35 cellular contexts compared by ENCODE assay signal in genomic region chr13:21078501-21078900, GRCh38. TPM values are rescaled to one million over a fixed set of nuclear protein-coding genes. Genes with fewer than 3 reads are reported as not detected.
DNase-seq lines count a peak whose midpoint lies in the region; ATAC-seq, FAIRE-seq and TF ChIP-seq lines count a peak whose summit lies in the region.
"Had no signal": no experiment of that assay in that cellular context is flagged by ENCODE, and none has a peak within 500 bp of the region (broad histone marks: within the 10 kb centered on the region; RNA-seq: fewer than 3 reads in every experiment).

No MANE protein-coding gene starts in this region.

- H3K4me2 ChIP-seq in mesenchymal stem cell (ENCODE audit: low read length, poor library complexity, severe bottlenecking): no peak overlapping the region
- H3K4me2 ChIP-seq: BLaER1 had no signal

- no peak overlapping the region for H3K27ac Mint-ChIP-seq in MCF 10A (ENCODE audit: low read depth, unreplicated experiment)
- H3K27ac Mint-ChIP-seq: activated naive CD4-positive, alpha-beta T cell treated with anti-CD3 and anti-CD28 coated beads, Interleukin-2, amount 50 U/mL, for 24 hours; activated T-helper 17 cell treated with anti-CD3 and anti-CD28 coated beads, Interleukin-2, amount 50 U/mL, for 72 hours; mesothelial cell of epicardium had no signal

- no peaks in the 10 kb centered on the region for H3K27me3 Mint-ChIP-seq in MCF 10A (ENCODE audit: insufficient read depth, unreplicated experiment)
- H3K27me3 Mint-ChIP-seq: activated T-helper 17 cell treated with anti-CD3 and anti-CD28 coated beads, Interleukin-2, amount 50 U/mL, for 72 hours had no signal

- no peak overlapping the region for H2BK12ac ChIP-seq in mesenchymal stem cell (ENCODE audit: low read length in 2 of 2)

- H3K27me3 ChIP-seq in breast epithelium (no peaks in the 10 kb centered on the region), brain microvascular endothelial cell (replicated peaks) (no peaks in the 10 kb centered on the region), mesenchymal stem cell (ENCODE audit: control insufficient read depth in 1 of 2, insufficient read depth in 1 of 2, low read length in 2 of 2) (no peaks in the 10 kb centered on the region)
- H3K27me3 ChIP-seq: BLaER1, gastroesophageal sphincter had no signal

- ATAC-seq in HG03135 (IDR thresholded peaks at IDR 0.05; ENCODE audit: unreplicated experiment) (no peak), HG02623 (IDR thresholded peaks at IDR 0.05; ENCODE audit: unreplicated experiment) (no peak)
- ATAC-seq: activated T-helper 17 cell treated with anti-CD3 and anti-CD28 coated beads, Interleukin-2, amount 50 U/mL, for 72 hours; gastroesophageal sphincter; Right ventricle myocardium inferior; sciatic nerve; WTC11 had no signal

- no peak overlapping the region for H2BK15ac ChIP-seq in mesenchymal stem cell (ENCODE audit: low read depth, poor library complexity, severe bottlenecking)

- intact Hi-C loops in breast epithelium (cut with DNase I; ENCODE audit: low total_unique reads): no loop called here
- intact Hi-C loops in MCF 10A (cut with micrococcal nuclease): no loop called here

- no peak overlapping the region for H2AFZ ChIP-seq in mesenchymal stem cell (ENCODE audit: low read depth, low read length)

- no peak overlapping the region for H3K18ac ChIP-seq in mesenchymal stem cell (ENCODE audit: low read depth in 1 of 2, low read length in 2 of 2)

- H4K8ac ChIP-seq in mesenchymal stem cell (ENCODE audit: low read length): no peak overlapping the region

- H3K36me3 Mint-ChIP-seq in MCF 10A (ENCODE audit: insufficient read depth, unreplicated experiment): no peaks in the 10 kb centered on the region
- H3K36me3 Mint-ChIP-seq: activated naive CD4-positive, alpha-beta T cell treated with anti-CD3 and anti-CD28 coated beads, Interleukin-2, amount 50 U/mL, for 24 hours; mesothelial cell of epicardium; WTC11 had no signal

- H3K27ac ChIP-seq in breast epithelium (peak overlapping the region in 1 of 2 donors; percentile 66), brain microvascular endothelial cell (peak overlapping the region; percentile 74), mesenchymal stem cell (ENCODE audit: low read length, poor library complexity, severe bottlenecking) (no peak overlapping the region)
- H3K27ac ChIP-seq: BLaER1, dorsolateral prefrontal cortex had no signal

- POLR2A ChIA-PET in MCF 10A (lab: Yijun Ruan, JAX): no interaction called here

- FAIRE-seq in D721Med (lab: Jason Lieb, UNC): no peak
- FAIRE-seq: A204.1, islet of Langerhans had no signal

- no peak for TF ChIP-seq POLR2A in breast epithelium (IDR thresholded peaks at IDR 0.05)

- 95% methylated on average over 4 of the region's 4 CpGs for WGBS in mesenchymal stem cell

- DNase-seq in breast epithelium (ENCODE audit: low spot score in 2 of 2) (no peak), MCF 10A (ENCODE audit: unreplicated experiment) (no peak), brain microvascular endothelial cell (no peak), mesenchymal stem cell (peak; percentile 25), NCI-H1048 (lab: John Stamatoyannopoulos, UW) (no peak), D721Med (ENCODE audit: insufficient read length, low spot score) (no peak)
- DNase-seq: activated CD4-positive, alpha-beta T cell treated with anti-CD3 and anti-CD28 coated beads, Interleukin-2, amount 50 U/mL, for 1 hour; aorta; DND-41; hypothalamus; left ventricle myocardium inferior; NCI-H1417; NCI-H2081 treated with DMSO at 0.1 percent for 48 hours; NCI-H345; NCI-H82; nephron progenitor cell; posterior cingulate gyrus; stimulated activated CD8-positive, alpha-beta memory T cell treated with anti-CD3 and anti-CD28 coated beads, Interleukin-4, amount 100 ng/mL, for 48 hours; stomach; SW 1271; trophoblast cell had no signal

- H3K79me1 ChIP-seq in mesenchymal stem cell (replicated peaks; ENCODE audit: low read length, poor library complexity, severe bottlenecking): no peaks in the 10 kb centered on the region

- no peaks in the 10 kb centered on the region for H3K36me3 ChIP-seq in breast epithelium
- H3K36me3 ChIP-seq in brain microvascular endothelial cell (replicated peaks): no peaks in the 10 kb centered on the region
- no peaks in the 10 kb centered on the region for H3K36me3 ChIP-seq in mesenchymal stem cell (ENCODE audit: control insufficient read depth in 1 of 2, insufficient read depth in 2 of 2, low read depth in 1 of 2, low read length in 2 of 2)
- H3K36me3 ChIP-seq: BLaER1, gastroesophageal sphincter, left ventricle myocardium inferior, stomach had no signal

- no TSS peak for BruUV-seq in MCF 10A (replicated peaks; lab: Mats Ljungman, UMichigan)

- peaks cover 12% of the 10 kb centered on the region for H3K4me1 Mint-ChIP-seq in MCF 10A (ENCODE audit: insufficient read depth, unreplicated experiment)

- H4K91ac ChIP-seq in mesenchymal stem cell (ENCODE audit: low read length): no peak overlapping the region

- H3K23ac ChIP-seq in mesenchymal stem cell (ENCODE audit: low read length in 2 of 2): no peak overlapping the region

- no peak overlapping the region for H2BK5ac ChIP-seq in mesenchymal stem cell (ENCODE audit: low read depth, low read length, poor library complexity, severe bottlenecking)

- H2AK5ac ChIP-seq in mesenchymal stem cell (ENCODE audit: low read length, severe bottlenecking): peak overlapping the region; percentile 50

- H3K4me3 ChIP-seq in breast epithelium (peak overlapping the region in 2 of 3 donors; percentile 33 to 48), brain microvascular endothelial cell (ENCODE audit: low read depth, low read length) (no peak overlapping the region), mesenchymal stem cell (ENCODE audit: insufficient read depth in 1 of 2, low read depth in 1 of 2, low read length in 2 of 2) (no peak overlapping the region)
- H3K4me3 ChIP-seq: BLaER1, dorsolateral prefrontal cortex, gastroesophageal sphincter, left ventricle myocardium inferior, stomach had no signal

- no peak for TF ChIP-seq CTCF in breast epithelium (IDR thresholded peaks at IDR 0.05)
- TF ChIP-seq CTCF in MCF 10A (IDR thresholded peaks at IDR 0.05; ENCODE audit: unreplicated experiment): no peak
- no peak for TF ChIP-seq CTCF in brain microvascular endothelial cell (IDR thresholded peaks at IDR 0.05; ENCODE audit: low read depth, low read length, missing control alignments)
- no peak for TF ChIP-seq CTCF in D721Med (IDR thresholded peaks at IDR 0.05; ENCODE audit: insufficient read depth, missing control alignments)

- no peaks in the 10 kb centered on the region for H3K9me3 Mint-ChIP-seq in MCF 10A (ENCODE audit: unreplicated experiment)
- H3K9me3 Mint-ChIP-seq: activated naive CD4-positive, alpha-beta T cell treated with anti-CD3 and anti-CD28 coated beads, Interleukin-2, amount 50 U/mL, for 24 hours; activated T-helper 17 cell treated with anti-CD3 and anti-CD28 coated beads, Interleukin-2, amount 50 U/mL, for 72 hours; central memory CD8-positive, alpha-beta T cell; mesothelial cell of epicardium; nephron progenitor cell; WTC11 had no signal

- no peak overlapping the region for H2BK120ac ChIP-seq in mesenchymal stem cell (ENCODE audit: low read depth, low read length)

- CTCF ChIA-PET in MCF 10A (lab: Yijun Ruan, JAX): interaction anchor here (1.2 kb wide), 1 partner anchor 34 kb away, joined by 5 read pairs; no protein-coding TSS in a partner anchor

- in situ Hi-C loops in brain microvascular endothelial cell (cut with HindIII; ENCODE audit: low pct_ligation_motif_present, low sequenced_read_pairs): no loop called here

- no peak overlapping the region for H3K14ac ChIP-seq in mesenchymal stem cell (ENCODE audit: low read length in 2 of 2)

- no peak overlapping the region for H3K9ac ChIP-seq in mesenchymal stem cell (ENCODE audit: low read length)
- H3K9ac ChIP-seq: BLaER1 had no signal

- no peaks in the 10 kb centered on the region for H3K4me1 ChIP-seq in breast epithelium
- H3K4me1 ChIP-seq in mesenchymal stem cell (ENCODE audit: control insufficient read depth, insufficient read depth, low read depth, low read length): peaks cover 6% of the 10 kb centered on the region

- no peak overlapping the region for H3K4ac ChIP-seq in mesenchymal stem cell (ENCODE audit: low read depth in 1 of 2, low read length in 2 of 2)

- no peaks in the 10 kb centered on the region for H3K9me3 ChIP-seq in breast epithelium
- H3K9me3 ChIP-seq in mesenchymal stem cell (ENCODE audit: control insufficient read depth, low read length): no peaks in the 10 kb centered on the region
- H3K9me3 ChIP-seq: BLaER1, gastroesophageal sphincter, left ventricle myocardium inferior, stomach had no signal

- no peak overlapping the region for H3K4me3 Mint-ChIP-seq in MCF 10A (ENCODE audit: unreplicated experiment)
- H3K4me3 Mint-ChIP-seq: activated naive CD4-positive, alpha-beta T cell treated with anti-CD3 and anti-CD28 coated beads, Interleukin-2, amount 50 U/mL, for 24 hours; activated T-helper 17 cell treated with anti-CD3 and anti-CD28 coated beads, Interleukin-2, amount 50 U/mL, for 72 hours; mesothelial cell of epicardium; nephron progenitor cell had no signal

RNA-seq across cellular contexts. Expression of gene LATS2, which starts 17.1 kb away (rescaled TPM):
- total RNA-seq in breast epithelium (10 to 100 TPM; 15.1 to 35.2 (median 21.6) TPM), MCF 10A (2022) (28.7 and 32.3 TPM in 2 replicates)
- polyA plus RNA-seq in mesenchymal stem cell (2013, experiment 1 of 2): 23.0 TPM
- 23.1 TPM for polyA plus RNA-seq in mesenchymal stem cell (2013, experiment 2 of 2)

Comparison
In these comparisons a context has a peak if more than half of its experiments do, and no peak if none do; other contexts are left out.
1. H3K4me3 ChIP-seq: peak in breast epithelium (2 of 3); none in brain microvascular endothelial cell (single experiment) and mesenchymal stem cell (0 of 2).